Comparison of ENCODE assay signal across 17 cellular contexts in genomic region chr7:1402791-1403755, GRCh38.
"Had no signal": no experiment of that assay in that cellular context is flagged by ENCODE, and none has a peak within 500 bp of the region (broad histone marks: within the 10 kb centered on the region; RNA-seq: fewer than 3 reads in every experiment).

No MANE protein-coding gene starts in this region.

- H3K27ac ChIP-seq: cardiac muscle cell, gastrocnemius medialis, heart right ventricle, psoas muscle, spleen, transverse colon had no signal

- H3K9me3 ChIP-seq: gastrocnemius medialis, mucosa of descending colon, transverse colon had no signal

- H3K9me3 Mint-ChIP-seq: activated CD4-positive, alpha-beta T cell treated with anti-CD3 and anti-CD28 coated beads, Interleukin-2, amount 10 ng/mL, durations not matched to agents 24 days and 14 days; activated T-helper 1 cell treated with anti-CD3 and anti-CD28 coated beads, Interleukin-12 subunit alpha, Interleukin-12 subunit beta, Interleukin-2, Interleukin-4 antibody, amounts not matched to agents 30 ng/mL and 10 ng/mL and 1 ng/mL, durations not matched to agents 14 hours and 24 hours and 36 hours had no signal

- ATAC-seq: gastrocnemius medialis; left colon; mucosa of descending colon; naive thymus-derived CD8-positive, alpha-beta T cell; psoas muscle; stimulated activated naive B cell treated with anti-CD40 and anti-IgM and Interleukin-4, amounts not matched to agents 10 μg/mL and 1 μg/mL and 100 μg/mL, for 72 hours had no signal

- H3K27ac Mint-ChIP-seq: activated CD4-positive, alpha-beta T cell treated with anti-CD3 and anti-CD28 coated beads, Interleukin-2, amount 10 ng/mL, durations not matched to agents 24 days and 14 days; activated T-helper 1 cell treated with anti-CD3 and anti-CD28 coated beads, Interleukin-12 subunit alpha, Interleukin-12 subunit beta, Interleukin-2, Interleukin-4 antibody, amounts not matched to agents 30 ng/mL and 10 ng/mL and 1 ng/mL, durations not matched to agents 14 hours and 24 hours and 36 hours; stimulated activated naive B cell treated with anti-CD40 and anti-IgM and Interleukin-4, amounts not matched to agents 10 μg/mL and 1 μg/mL and 100 μg/mL, for 72 hours had no signal

- DNase-seq: activated CD4-positive, alpha-beta T cell treated with anti-CD3 and anti-CD28 coated beads, Interleukin-2, amount 10 ng/mL, durations not matched to agents 24 days and 14 days; activated naive CD4-positive, alpha-beta T cell; aorta; gastrocnemius medialis; left colon; mucosa of descending colon; naive thymus-derived CD8-positive, alpha-beta T cell; spleen; stimulated activated CD4-positive, alpha-beta T cell treated with anti-CD3 and anti-CD28 coated beads, Interleukin-1b, Interleukin-23, amount 100 ng/mL, for 48 hours; stimulated activated naive B cell treated with anti-CD40 and anti-IgM and Interleukin-4, amounts not matched to agents 10 μg/mL and 1 μg/mL and 100 μg/mL, for 72 hours; T-helper 1 cell; transverse colon had no signal

- H3K36me3 ChIP-seq: cardiac muscle cell, gastrocnemius medialis, heart right ventricle, spleen, transverse colon had no signal

- FAIRE-seq: colon had no signal

- H3K4me1 ChIP-seq: gastrocnemius medialis, psoas muscle, transverse colon had no signal

- H3K4me3 ChIP-seq: gastrocnemius medialis, mucosa of descending colon, psoas muscle, spleen, transverse colon had no signal

- H3K4me3 Mint-ChIP-seq: activated CD4-positive, alpha-beta T cell treated with anti-CD3 and anti-CD28 coated beads, Interleukin-2, amount 10 ng/mL, durations not matched to agents 24 days and 14 days; activated T-helper 1 cell treated with anti-CD3 and anti-CD28 coated beads, Interleukin-12 subunit alpha, Interleukin-12 subunit beta, Interleukin-2, Interleukin-4 antibody, amounts not matched to agents 30 ng/mL and 10 ng/mL and 1 ng/mL, durations not matched to agents 14 hours and 24 hours and 36 hours; stimulated activated naive B cell treated with anti-CD40 and anti-IgM and Interleukin-4, amounts not matched to agents 10 μg/mL and 1 μg/mL and 100 μg/mL, for 72 hours had no signal
